1 cellular context compared by ENCODE assay signal in the genomic region with DNA sequence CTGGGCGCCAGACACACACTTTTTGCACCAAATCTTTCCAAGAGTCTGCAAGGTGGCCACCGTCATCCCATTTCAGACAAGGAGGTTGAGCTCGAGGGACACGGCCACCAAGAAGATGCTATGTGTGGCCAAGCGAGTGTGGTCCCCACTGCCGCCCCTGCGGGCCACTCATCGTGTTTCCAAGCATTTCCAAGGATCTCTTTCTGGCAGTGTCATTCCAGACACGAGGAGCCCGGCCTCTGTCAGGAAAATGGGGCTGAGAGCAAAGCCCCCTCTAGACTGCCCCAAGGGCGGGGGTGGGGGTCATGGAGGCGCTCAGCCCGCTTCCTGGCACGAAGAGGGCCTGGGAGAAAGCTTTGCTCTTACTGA.
TF ChIP-seq lines count a peak whose summit lies in the region.

No MANE protein-coding gene starts in this region.

TF ChIP-seq in GM12878, 131 proteins besides CTCF, POLR2A, EP300 and RAD21:
- TF ChIP-seq BCL11A (IDR thresholded peaks at IDR 0.05; ENCODE audit: low read depth, low read length) (no peak), MYB (IDR thresholded peaks at IDR 0.05; ENCODE audit: borderline replicate concordance, low read depth, low read length) (no peak), E4F1 (IDR thresholded peaks at IDR 0.05; ENCODE audit: borderline replicate concordance, partially characterized antibody) (no peak), GATAD2B (conservative IDR thresholded peaks at IDR 0.05; ENCODE audit: low read depth) (no peak), ATF7 (IDR thresholded peaks at IDR 0.05; ENCODE audit: low read depth) (no peak), REST (IDR thresholded peaks at IDR 0.05; ENCODE audit: low read depth, low read length) (no peak), GABPA (IDR thresholded peaks at IDR 0.05; ENCODE audit: low read depth) (no peak), SUZ12 (IDR thresholded peaks at IDR 0.05; ENCODE audit: unreplicated experiment) (no peak), WRNIP1 (IDR thresholded peaks at IDR 0.05; ENCODE audit: borderline replicate concordance, low read depth, low read length) (no peak)
- TF ChIP-seq, protein P1, sequence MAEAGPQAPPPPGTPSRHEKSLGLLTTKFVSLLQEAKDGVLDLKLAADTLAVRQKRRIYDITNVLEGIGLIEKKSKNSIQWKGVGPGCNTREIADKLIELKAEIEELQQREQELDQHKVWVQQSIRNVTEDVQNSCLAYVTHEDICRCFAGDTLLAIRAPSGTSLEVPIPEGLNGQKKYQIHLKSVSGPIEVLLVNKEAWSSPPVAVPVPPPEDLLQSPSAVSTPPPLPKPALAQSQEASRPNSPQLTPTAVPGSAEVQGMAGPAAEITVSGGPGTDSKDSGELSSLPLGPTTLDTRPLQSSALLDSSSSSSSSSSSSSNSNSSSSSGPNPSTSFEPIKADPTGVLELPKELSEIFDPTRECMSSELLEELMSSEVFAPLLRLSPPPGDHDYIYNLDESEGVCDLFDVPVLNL (IDR thresholded peaks at IDR 0.05; ENCODE audit: low read depth, low read length), result no peak
